24 cellular contexts compared by ENCODE assay signal in the genomic region with DNA sequence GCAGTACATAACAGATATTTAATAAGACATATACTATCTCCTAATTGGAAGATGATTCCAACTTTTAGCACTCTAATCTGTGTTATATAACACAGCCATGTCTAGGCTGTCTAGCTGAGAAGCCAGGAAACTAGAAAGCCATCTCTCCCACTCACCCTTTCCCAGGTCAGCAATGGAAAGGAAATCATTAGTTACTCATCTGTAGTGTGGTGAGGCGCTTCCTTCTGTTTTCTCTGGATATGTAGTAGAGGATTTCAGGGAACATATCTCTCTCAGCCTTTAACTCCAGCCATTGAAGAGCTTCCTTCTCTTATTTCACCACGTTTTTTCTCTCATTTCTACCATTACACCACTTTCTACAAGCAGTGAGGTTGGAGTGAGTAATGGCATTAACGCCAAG.
"Had no signal": no experiment of that assay in that cellular context is flagged by ENCODE, and none has a peak within 500 bp of the region (broad histone marks: within the 10 kb centered on the region; RNA-seq: fewer than 3 reads in every experiment).

No MANE protein-coding gene starts in this region.

- H3K4me1 Mint-ChIP-seq: brain; central memory CD8-positive, alpha-beta T cell had no signal

- ATAC-seq: activated T-cell treated with anti-CD3 and anti-CD28 coated beads, Interleukin-2, amount 50 U/mL, for 4 hours; PC-3; WTC11 had no signal

- DNase-seq: activated CD4-positive, alpha-beta memory T cell treated with anti-CD3 and anti-CD28 coated beads for 36 hours; activated CD4-positive, alpha-beta T cell treated with anti-CD3 and anti-CD28 coated beads for 48 hours; activated CD4-positive, CD25-positive, alpha-beta regulatory T cell treated with anti-CD3 and anti-CD28 coated beads, Interleukin-2, amount 50 U/mL, for 72 hours; activated CD8-positive, alpha-beta memory T cell treated with anti-CD3 and anti-CD28 coated beads for 24 hours; activated gamma-delta T cell; activated naive CD4-positive, alpha-beta T cell treated with anti-CD3 and anti-CD28 coated beads for 36 hours; activated T-cell treated with anti-CD3 and anti-CD28 coated beads, Interleukin-2, amount 50 U/mL, for 4 hours; amygdala; MG63; NCI-H1105; NCI-H1436; NCI-H1694 treated with DMSO at 0.1 percent for 48 hours; NCI-H2029 treated with DMSO at 0.1 percent for 48 hours; NCI-H345; NCI-H510A; NCI-H69; PC-3; SHP77 treated with DMSO at 0.1 percent for 48 hours had no signal

- H3K27ac Mint-ChIP-seq: activated CD4-positive, alpha-beta memory T cell treated with anti-CD3 and anti-CD28 coated beads for 36 hours; activated naive CD4-positive, alpha-beta T cell treated with anti-CD3 and anti-CD28 coated beads for 36 hours; activated naive CD8-positive, alpha-beta T cell; brain had no signal

- H3K4me3 ChIP-seq: MG63 had no signal

- FAIRE-seq: astrocyte, RCC 7860 had no signal

- H3K9me3 Mint-ChIP-seq: activated CD4-positive, alpha-beta memory T cell treated with anti-CD3 and anti-CD28 coated beads for 36 hours; activated naive CD4-positive, alpha-beta T cell treated with anti-CD3 and anti-CD28 coated beads for 36 hours; activated T-cell treated with anti-CD3 and anti-CD28 coated beads, Interleukin-2, amount 50 U/mL, for 4 hours; brain; central memory CD8-positive, alpha-beta T cell; WTC11 had no signal

- H3K4me3 Mint-ChIP-seq: activated CD4-positive, alpha-beta memory T cell treated with anti-CD3 and anti-CD28 coated beads for 36 hours; activated naive CD4-positive, alpha-beta T cell treated with anti-CD3 and anti-CD28 coated beads for 36 hours; activated naive CD8-positive, alpha-beta T cell; activated T-cell treated with anti-CD3 and anti-CD28 coated beads, Interleukin-2, amount 50 U/mL, for 4 hours; brain; central memory CD8-positive, alpha-beta T cell; WTC11 had no signal

- H3K27me3 ChIP-seq: MG63 had no signal

- H3K27me3 Mint-ChIP-seq: activated CD4-positive, alpha-beta memory T cell treated with anti-CD3 and anti-CD28 coated beads for 36 hours; activated naive CD8-positive, alpha-beta T cell; brain; central memory CD8-positive, alpha-beta T cell had no signal

- H3K9me3 ChIP-seq: MG63 had no signal
